ENCODE assay signal across 15 cellular contexts in genomic region chr11:2976289-2977063, GRCh38. TPM values are rescaled to one million over a fixed set of nuclear protein-coding genes. Genes with fewer than 3 reads are reported as not detected.
DNase-seq lines count a peak whose midpoint lies in the region; ATAC-seq and TF ChIP-seq lines count a peak whose summit lies in the region.
"Had no signal": no experiment of that assay in that cellular context is flagged by ENCODE, and none has a peak within 500 bp of the region (broad histone marks: within the 10 kb centered on the region; RNA-seq: fewer than 3 reads in every experiment).

No MANE protein-coding gene starts in this region.

- no peak overlapping the region for H3K4me3 Mint-ChIP-seq in T-helper 1 cell treated with Interleukin-12 subunit alpha and Interleukin-12 subunit beta and Interleukin-4 antibody, amounts not matched to agents 30 μg/mL and 1 μg/mL, for 36 hours
- no peak overlapping the region for H3K4me3 Mint-ChIP-seq in CD4-positive, CD25-positive, alpha-beta regulatory T cell
- H3K4me3 Mint-ChIP-seq in activated CD8-positive, alpha-beta T cell treated with anti-CD3 and anti-CD28 coated beads for 36 hours: no peak overlapping the region
- H3K4me3 Mint-ChIP-seq in naive thymus-derived CD8-positive, alpha-beta T cell: no peak overlapping the region
- H3K4me3 Mint-ChIP-seq: mesothelial cell of epicardium had no signal

- peak overlapping the region; percentile 4 for H3K4me3 ChIP-seq in CD4-positive, CD25-positive, alpha-beta regulatory T cell (ENCODE audit: low read depth, low read length)
- no peak overlapping the region for H3K4me3 ChIP-seq in OCI-LY7 (ENCODE audit: low read depth, low read length, poor library complexity, severe bottlenecking)
- H3K4me3 ChIP-seq: BLaER1 treated with 17β-estradiol and CSF1 and Interleukin-3, amounts not matched to agents 10 nM and 100 nM; colonic mucosa; SJCRH30; tibial artery had no signal

- POLR2A ChIA-PET in activated CD8-positive, alpha-beta T cell treated with anti-CD3 and anti-CD28 coated beads for 36 hours (lab: Charles Lee): interaction anchor here (0.6 to 3.8 kb wide), 11 partner anchors 9 to 112 kb away, joined by 3 to 23 read pairs (median 5); partner anchors contain the start of gene NAP1L4
- POLR2A ChIA-PET in naive thymus-derived CD8-positive, alpha-beta T cell (lab: Charles Lee): interaction anchor here (1.3 to 3.2 kb wide), 9 partner anchors 10 to 115 kb away, joined by 3 to 34 read pairs (median 9); partner anchors contain the start of gene NAP1L4
- POLR2A ChIA-PET in OCI-LY7 (lab: Charles Lee): no interaction called here

- no peak overlapping the region for H3K27ac ChIP-seq in CD4-positive, CD25-positive, alpha-beta regulatory T cell (ENCODE audit: insufficient read depth, low read length, poor library complexity, severe bottlenecking)
- H3K27ac ChIP-seq in OCI-LY7 (ENCODE audit: low read depth, low read length, poor library complexity, severe bottlenecking): no peak overlapping the region
- H3K27ac ChIP-seq: BLaER1 treated with 17β-estradiol and CSF1 and Interleukin-3, amounts not matched to agents 10 nM and 100 nM; colonic mucosa; SJCRH30; tibial artery had no signal

- H3K9me3 ChIP-seq in CD4-positive, CD25-positive, alpha-beta regulatory T cell (ENCODE audit: control insufficient read depth in 2 of 2, low read length in 2 of 2): no peaks in the 10 kb centered on the region
- H3K9me3 ChIP-seq in OCI-LY7 (ENCODE audit: low read length): no peaks in the 10 kb centered on the region
- H3K9me3 ChIP-seq: BLaER1 treated with 17β-estradiol and CSF1 and Interleukin-3, amounts not matched to agents 10 nM and 100 nM; colonic mucosa; SJCRH30; tibial artery had no signal

- H3K27me3 Mint-ChIP-seq in T-helper 1 cell treated with Interleukin-12 subunit alpha and Interleukin-12 subunit beta and Interleukin-4 antibody, amounts not matched to agents 30 μg/mL and 1 μg/mL, for 36 hours (ENCODE audit: low read depth): no peaks in the 10 kb centered on the region
- H3K27me3 Mint-ChIP-seq in CD4-positive, CD25-positive, alpha-beta regulatory T cell: no peaks in the 10 kb centered on the region
- H3K27me3 Mint-ChIP-seq in activated CD8-positive, alpha-beta T cell treated with anti-CD3 and anti-CD28 coated beads for 36 hours: no peaks in the 10 kb centered on the region
- no peaks in the 10 kb centered on the region for H3K27me3 Mint-ChIP-seq in naive thymus-derived CD8-positive, alpha-beta T cell

- no peak for DNase-seq in T-helper 1 cell
- no peak for DNase-seq in CD4-positive, CD25-positive, alpha-beta regulatory T cell
- DNase-seq in activated CD8-positive, alpha-beta T cell treated with anti-CD3 and anti-CD28 coated beads for 36 hours: no peak
- DNase-seq in naive thymus-derived CD8-positive, alpha-beta T cell: no peak
- no peak for DNase-seq in OCI-LY7 (ENCODE audit: low spot score)
- no peak for DNase-seq in NCI-H2107 treated with DMSO at 0.1 percent for 48 hours (lab: John Stamatoyannopoulos, UW; ENCODE audit: unreplicated experiment)
- no peak for DNase-seq in NCI-H82 (lab: John Stamatoyannopoulos, UW)
- DNase-seq: colonic mucosa, GOT3, NCI-H524 treated with DMSO at 0.1 percent for 48 hours, tibial artery had no signal

- H3K79me2 ChIP-seq in OCI-LY7 (ENCODE audit: insufficient read depth, low read depth, low read length): peaks cover 66% of the 10 kb centered on the region

- BruUV-seq in OCI-LY7 (replicated peaks; lab: Mats Ljungman, UMichigan): no TSS peak

- no peaks in the 10 kb centered on the region for H3K9me2 ChIP-seq in OCI-LY7 (ENCODE audit: insufficient read depth, low read length)

- peaks cover 83% of the 10 kb centered on the region for H3K36me3 ChIP-seq in CD4-positive, CD25-positive, alpha-beta regulatory T cell (ENCODE audit: control insufficient read depth, insufficient read depth, low read length)
- H3K36me3 ChIP-seq in OCI-LY7 (ENCODE audit: insufficient read depth, low read length): peaks cover 96% of the 10 kb centered on the region

- CTCF ChIA-PET in activated CD8-positive, alpha-beta T cell treated with anti-CD3 and anti-CD28 coated beads for 36 hours (lab: Charles Lee): interaction anchor here (0.8 to 3.7 kb wide), 18 partner anchors 9 to 238 kb away, joined by 3 to 46 read pairs (median 6); no protein-coding TSS in a partner anchor
- CTCF ChIA-PET in OCI-LY7 (lab: Charles Lee; ENCODE audit: unreplicated experiment): no interaction called here

- no peak overlapping the region for H3K4me2 ChIP-seq in OCI-LY7 (ENCODE audit: low read length)
- H3K4me2 ChIP-seq: BLaER1 treated with 17β-estradiol and CSF1 and Interleukin-3, amounts not matched to agents 10 nM and 100 nM had no signal

- peaks cover 33% of the 10 kb centered on the region for H3K4me1 ChIP-seq in CD4-positive, CD25-positive, alpha-beta regulatory T cell (ENCODE audit: control insufficient read depth, insufficient read depth, low read length, poor library complexity, severe bottlenecking)
- H3K4me1 ChIP-seq in OCI-LY7 (ENCODE audit: insufficient read depth, low read length, poor library complexity, severe bottlenecking): no peaks in the 10 kb centered on the region
- H3K4me1 ChIP-seq: colonic mucosa, SJCRH30 had no signal

- H3K4me1 Mint-ChIP-seq in T-helper 1 cell treated with Interleukin-12 subunit alpha and Interleukin-12 subunit beta and Interleukin-4 antibody, amounts not matched to agents 30 μg/mL and 1 μg/mL, for 36 hours (ENCODE audit: low read depth): peaks cover 15% of the 10 kb centered on the region
- peaks cover 20 to 53% (median 30%) of the 10 kb centered on the region in 4 donors for H3K4me1 Mint-ChIP-seq in CD4-positive, CD25-positive, alpha-beta regulatory T cell
- H3K4me1 Mint-ChIP-seq in activated CD8-positive, alpha-beta T cell treated with anti-CD3 and anti-CD28 coated beads for 36 hours (ENCODE audit: low read depth): peaks cover 48% of the 10 kb centered on the region
- H3K4me1 Mint-ChIP-seq in naive thymus-derived CD8-positive, alpha-beta T cell: peaks cover 21 to 66% (median 53%) of the 10 kb centered on the region in 4 donors
- H3K4me1 Mint-ChIP-seq: mesothelial cell of epicardium had no signal

- peaks cover 54% of the 10 kb centered on the region for H3K36me3 Mint-ChIP-seq in T-helper 1 cell treated with Interleukin-12 subunit alpha and Interleukin-12 subunit beta and Interleukin-4 antibody, amounts not matched to agents 30 μg/mL and 1 μg/mL, for 36 hours (ENCODE audit: low read depth)
- peaks cover 39% of the 10 kb centered on the region for H3K36me3 Mint-ChIP-seq in CD4-positive, CD25-positive, alpha-beta regulatory T cell
- peaks cover 56% of the 10 kb centered on the region for H3K36me3 Mint-ChIP-seq in activated CD8-positive, alpha-beta T cell treated with anti-CD3 and anti-CD28 coated beads for 36 hours (ENCODE audit: low read depth)
- H3K36me3 Mint-ChIP-seq in naive thymus-derived CD8-positive, alpha-beta T cell: peaks cover 0 to 80% (median 15%) of the 10 kb centered on the region in 3 donors

- H2AFZ ChIP-seq in OCI-LY7 (ENCODE audit: low read length): no peak overlapping the region

- no peak for TF ChIP-seq CTCF in activated CD8-positive, alpha-beta T cell treated with anti-CD3 and anti-CD28 coated beads for 36 hours (IDR thresholded peaks at IDR 0.05)
- no peak for TF ChIP-seq CTCF in OCI-LY7 (conservative IDR thresholded peaks at IDR 0.05; ENCODE audit: low read length)

- no peak for ATAC-seq in CD4-positive, CD25-positive, alpha-beta regulatory T cell (ENCODE audit: low read depth in 2 of 2)
- ATAC-seq in activated CD8-positive, alpha-beta T cell treated with anti-CD3 and anti-CD28 coated beads for 36 hours: no peak
- no peak for ATAC-seq in naive thymus-derived CD8-positive, alpha-beta T cell

- intact Hi-C loops in activated CD8-positive, alpha-beta T cell treated with anti-CD3 and anti-CD28 coated beads for 36 hours (cut with micrococcal nuclease): loop anchor here (5.0 kb wide), 1 partner anchor 41 kb away; no protein-coding TSS in a partner anchor
- intact Hi-C loops in OCI-LY7 (cut with micrococcal nuclease; ENCODE audit: unreplicated experiment): no loop called here

- H3K27ac Mint-ChIP-seq in T-helper 1 cell treated with Interleukin-12 subunit alpha and Interleukin-12 subunit beta and Interleukin-4 antibody, amounts not matched to agents 30 μg/mL and 1 μg/mL, for 36 hours: peak overlapping the region; percentile 27
- H3K27ac Mint-ChIP-seq in CD4-positive, CD25-positive, alpha-beta regulatory T cell: peak overlapping the region in 1 of 3 donors; percentile 65
- H3K27ac Mint-ChIP-seq in activated CD8-positive, alpha-beta T cell treated with anti-CD3 and anti-CD28 coated beads for 36 hours: peak overlapping the region; percentile 17
- H3K27ac Mint-ChIP-seq in naive thymus-derived CD8-positive, alpha-beta T cell: peak overlapping the region in 9 of 10 donors; percentile 9 to 90 (median 53)
- H3K27ac Mint-ChIP-seq: mesothelial cell of epicardium had no signal

- H3K27me3 ChIP-seq in CD4-positive, CD25-positive, alpha-beta regulatory T cell (ENCODE audit: control insufficient read depth, insufficient read depth, low read length): no peaks in the 10 kb centered on the region
- H3K27me3 ChIP-seq: BLaER1 treated with 17β-estradiol and CSF1 and Interleukin-3, amounts not matched to agents 10 nM and 100 nM; colonic mucosa; SJCRH30; tibial artery had no signal

- H3K9me3 Mint-ChIP-seq in T-helper 1 cell treated with Interleukin-12 subunit alpha and Interleukin-12 subunit beta and Interleukin-4 antibody, amounts not matched to agents 30 μg/mL and 1 μg/mL, for 36 hours: no peaks in the 10 kb centered on the region
- H3K9me3 Mint-ChIP-seq in CD4-positive, CD25-positive, alpha-beta regulatory T cell: no peaks in the 10 kb centered on the region
- no peaks in the 10 kb centered on the region for H3K9me3 Mint-ChIP-seq in activated CD8-positive, alpha-beta T cell treated with anti-CD3 and anti-CD28 coated beads for 36 hours
- no peaks in the 10 kb centered on the region for H3K9me3 Mint-ChIP-seq in naive thymus-derived CD8-positive, alpha-beta T cell
- H3K9me3 Mint-ChIP-seq: mesothelial cell of epicardium had no signal

- peaks cover 23% of the 10 kb centered on the region for H4K20me1 ChIP-seq in OCI-LY7 (ENCODE audit: insufficient read depth, low read length)

RNA-seq across cellular contexts. Expression of gene NAP1L4, which starts 15.7 kb away (rescaled TPM):
- 351 TPM for total RNA-seq in CD4-positive, CD25-positive, alpha-beta regulatory T cell
- 100 to 1,000 TPM; 210 to 266 (median 227) TPM for polyA plus RNA-seq in CD4-positive, CD25-positive, alpha-beta regulatory T cell
- 100 to 1,000 TPM; 212 to 223 TPM for total RNA-seq in activated CD8-positive, alpha-beta T cell treated with anti-CD3 and anti-CD28 coated beads for 36 hours
- 100 to 1,000 TPM; 455 to 471 TPM for total RNA-seq in naive thymus-derived CD8-positive, alpha-beta T cell
- polyA plus RNA-seq in naive thymus-derived CD8-positive, alpha-beta T cell: 100 to 1,000 TPM; 169 to 207 (median 201) TPM
- 152 and 247 TPM in 2 replicates for total RNA-seq in OCI-LY7 (2014; rRNA removed; shearing (Covaris generic))
- 183 and 188 TPM in 2 replicates for total RNA-seq in OCI-LY7 (2022)

RNA-seq across cellular contexts. Expression of gene PHLDA2, which starts 47.3 kb away (rescaled TPM):
- 1.3 TPM for total RNA-seq in CD4-positive, CD25-positive, alpha-beta regulatory T cell
- 1 to 10 TPM; 1.1 to 3.4 (median 1.4) TPM for polyA plus RNA-seq in CD4-positive, CD25-positive, alpha-beta regulatory T cell
- total RNA-seq in activated CD8-positive, alpha-beta T cell treated with anti-CD3 and anti-CD28 coated beads for 36 hours: 1 to 10 TPM; 3.6 to 3.7 TPM
- total RNA-seq in naive thymus-derived CD8-positive, alpha-beta T cell: under 1 TPM; 0.69 to 0.83 TPM
- not detected for polyA plus RNA-seq in naive thymus-derived CD8-positive, alpha-beta T cell
- total RNA-seq in OCI-LY7 (2014; rRNA removed; shearing (Covaris generic)): 0.16 and 1.0 TPM in 2 replicates
- total RNA-seq in OCI-LY7 (2022): 0.34 and 0.50 TPM in 2 replicates
- total RNA-seq: SJCRH30 had no signal
